In genomic region chr6:10510592-10511367, GRCh38 we compare ENCODE assay signal across 8 cellular contexts. TPM values are rescaled to one million over a fixed set of nuclear protein-coding genes. Genes with fewer than 3 reads are reported as not detected.
DNase-seq lines count a peak whose midpoint lies in the region; ATAC-seq and TF ChIP-seq lines count a peak whose summit lies in the region.

No MANE protein-coding gene starts in this region.

- H3K27me3 ChIP-seq in MM.1S (replicated peaks; ENCODE audit: insufficient read depth, low read length) (no peaks in the 10 kb centered on the region), SJCRH30 (no peaks in the 10 kb centered on the region), smooth muscle cell (ENCODE audit: low read depth) (no peaks in the 10 kb centered on the region)

- H3K4me2 ChIP-seq in MM.1S (ENCODE audit: low read depth, low read length): peak overlapping the region; percentile 23; the same call in 1 of the 2 replicates
- H3K4me2 ChIP-seq in smooth muscle cell: peak overlapping the region; percentile 9

- ATAC-seq in HG02588 (IDR thresholded peaks at IDR 0.05; ENCODE audit: unreplicated experiment): peak; percentile 97

- no peak overlapping the region for H3K4me3 ChIP-seq in MM.1S (ENCODE audit: low read length)
- H3K4me3 ChIP-seq in SJCRH30: no peak overlapping the region
- no peak overlapping the region for H3K4me3 ChIP-seq in astrocyte of the spinal cord (ENCODE audit: low read depth, low read length)
- no peak overlapping the region for H3K4me3 ChIP-seq in smooth muscle cell

- H3K79me2 ChIP-seq in MM.1S (ENCODE audit: low read length) (no peaks in the 10 kb centered on the region), smooth muscle cell (ENCODE audit: low read depth) (no peaks in the 10 kb centered on the region)

- WGBS in smooth muscle cell (ENCODE audit: low lambda C conversion rate): 51% methylated on average over 17 of the region's 17 CpGs

- H3F3A ChIP-seq in MM.1S (ENCODE audit: insufficient read depth, low read length): no peaks in the 10 kb centered on the region
- no peaks in the 10 kb centered on the region for H3F3A ChIP-seq in smooth muscle cell (ENCODE audit: low read depth)

- DNase-seq in activated gamma-delta T cell treated with Interleukin-2 at 50 U/mL for 16 hours (peak; percentile 27), activated gamma-delta T cell (lab: John Stamatoyannopoulos, UW) (no peak), MM.1S (peak; percentile 65), SJCRH30 (peak; percentile 35 to 42), astrocyte of the spinal cord (ENCODE audit: low read depth, low spot score) (peak; percentile 51), iPS-NIHi11 (ENCODE audit: low spot score) (peak; percentile 76), smooth muscle cell (lab: John Stamatoyannopoulos, UW; ENCODE audit: unreplicated experiment) (no peak)

- in situ Hi-C loops in astrocyte of the spinal cord (cut with HindIII; ENCODE audit: low sequenced_read_pairs): no loop called here

- H3K9me3 ChIP-seq in MM.1S (replicated peaks; ENCODE audit: insufficient read depth, low read length): no peaks in the 10 kb centered on the region
- H3K9me3 ChIP-seq in SJCRH30 (replicated peaks): no peaks in the 10 kb centered on the region
- no peaks in the 10 kb centered on the region for H3K9me3 ChIP-seq in smooth muscle cell (replicated peaks; ENCODE audit: low read depth)

- H3K4me1 ChIP-seq in MM.1S (ENCODE audit: low read length): no peaks in the 10 kb centered on the region
- H3K4me1 ChIP-seq in SJCRH30: peaks cover 10% of the 10 kb centered on the region
- H3K4me1 ChIP-seq in smooth muscle cell (ENCODE audit: low read depth): peaks cover 2% of the 10 kb centered on the region

- H2AFZ ChIP-seq in MM.1S (ENCODE audit: low read length) (peak overlapping the region; percentile 2), smooth muscle cell (ENCODE audit: low read depth) (no peak overlapping the region)

- H3K9ac ChIP-seq in MM.1S (ENCODE audit: low read length) (no peak overlapping the region), smooth muscle cell (ENCODE audit: low read depth) (no peak overlapping the region)

- no peaks in the 10 kb centered on the region for H3K9me2 ChIP-seq in MM.1S (replicated peaks; ENCODE audit: insufficient read depth, low read length)

- no peaks in the 10 kb centered on the region for H3K36me3 ChIP-seq in MM.1S (replicated peaks; ENCODE audit: insufficient read depth, low read length)
- no peaks in the 10 kb centered on the region for H3K36me3 ChIP-seq in SJCRH30
- no peaks in the 10 kb centered on the region for H3K36me3 ChIP-seq in smooth muscle cell (ENCODE audit: low read depth)

- H3K27ac ChIP-seq in MM.1S (ENCODE audit: low read length) (no peak overlapping the region), SJCRH30 (peak overlapping the region; percentile 9; the same call in 1 of the 2 replicates), smooth muscle cell (ENCODE audit: low read depth) (peak overlapping the region; percentile 28)

- H4K20me1 ChIP-seq in MM.1S (ENCODE audit: insufficient read depth, low read length): no peaks in the 10 kb centered on the region
- no peaks in the 10 kb centered on the region for H4K20me1 ChIP-seq in smooth muscle cell (ENCODE audit: low read depth)

- TF ChIP-seq CTCF in MM.1S (IDR thresholded peaks at IDR 0.05; ENCODE audit: low read length): peak; percentile 82
- TF ChIP-seq CTCF in astrocyte of the spinal cord (IDR thresholded peaks at IDR 0.05; ENCODE audit: low read depth, low read length): peak; percentile 74
- TF ChIP-seq CTCF in smooth muscle cell (IDR thresholded peaks at IDR 0.05; ENCODE audit: borderline replicate concordance, insufficient read depth, poor library complexity, severe bottlenecking): peak; percentile 54

RNA-seq across cellular contexts. Expression of gene GCNT2, which starts 10.4 kb away (rescaled TPM):
- total RNA-seq in SJCRH30 (2014; rRNA removed; shearing (Covaris generic)): 0.14 and 0.28 TPM in 2 replicates
- 2.4 and 3.6 TPM in 2 replicates for total RNA-seq in smooth muscle cell
- 0.13 and 3.0 TPM in 2 replicates for polyA plus RNA-seq in smooth muscle cell

Comparison
In these comparisons a context has a peak if more than half of its experiments do, and no peak if none do; other contexts are left out.
1. DNase-seq: peak in activated gamma-delta T cell treated with Interleukin-2 at 50 U/mL for 16 hours (single experiment), MM.1S (single experiment), SJCRH30 (2 of 2), astrocyte of the spinal cord (single experiment) and iPS-NIHi11 (single experiment); none in activated gamma-delta T cell (single experiment) and smooth muscle cell (single experiment).
2. Peak in every context shown above with its lines, with median percentiles within 50 percentile points of each other: CTCF ChIP-seq.